Comparison of ENCODE assay signal across 2 cellular contexts in the genomic region with DNA sequence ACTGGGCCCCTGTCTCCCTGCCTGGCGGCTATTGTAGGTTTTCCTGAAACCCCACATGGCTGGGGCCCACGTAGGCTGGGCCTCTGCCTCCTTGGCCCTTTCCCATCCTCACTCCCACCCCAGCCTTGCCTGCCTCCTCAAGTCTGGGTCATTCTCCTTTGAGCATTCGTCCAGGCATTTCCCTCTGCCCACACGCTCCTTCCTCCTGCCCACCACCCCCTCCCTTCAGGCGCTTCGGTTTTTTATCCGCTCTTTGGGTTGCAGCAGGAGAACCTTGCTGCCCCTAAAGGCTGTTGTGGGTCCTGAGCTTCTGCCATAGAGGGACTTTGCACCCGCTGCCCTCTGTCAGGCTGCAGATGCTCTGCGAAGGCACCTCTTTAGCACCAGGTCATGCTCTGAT.
TF ChIP-seq lines count a peak whose summit lies in the region.

No MANE protein-coding gene starts in this region.

TF ChIP-seq in GM23338, 12 proteins besides CTCF, POLR2A, EP300 and RAD21 (continues in another document):
- TF ChIP-seq ZNF331 (CRISPR knock-in tag; IDR thresholded peaks at IDR 0.05; ENCODE audit: low read depth) = no peak
- TF ChIP-seq POLR2AphosphoS5 (IDR thresholded peaks at IDR 0.05; ENCODE audit: low read depth) = no peak
- TF ChIP-seq EZH2 (IDR thresholded peaks at IDR 0.05; ENCODE audit: low read depth, unreplicated experiment) = no peak
- TF ChIP-seq, protein P1, sequence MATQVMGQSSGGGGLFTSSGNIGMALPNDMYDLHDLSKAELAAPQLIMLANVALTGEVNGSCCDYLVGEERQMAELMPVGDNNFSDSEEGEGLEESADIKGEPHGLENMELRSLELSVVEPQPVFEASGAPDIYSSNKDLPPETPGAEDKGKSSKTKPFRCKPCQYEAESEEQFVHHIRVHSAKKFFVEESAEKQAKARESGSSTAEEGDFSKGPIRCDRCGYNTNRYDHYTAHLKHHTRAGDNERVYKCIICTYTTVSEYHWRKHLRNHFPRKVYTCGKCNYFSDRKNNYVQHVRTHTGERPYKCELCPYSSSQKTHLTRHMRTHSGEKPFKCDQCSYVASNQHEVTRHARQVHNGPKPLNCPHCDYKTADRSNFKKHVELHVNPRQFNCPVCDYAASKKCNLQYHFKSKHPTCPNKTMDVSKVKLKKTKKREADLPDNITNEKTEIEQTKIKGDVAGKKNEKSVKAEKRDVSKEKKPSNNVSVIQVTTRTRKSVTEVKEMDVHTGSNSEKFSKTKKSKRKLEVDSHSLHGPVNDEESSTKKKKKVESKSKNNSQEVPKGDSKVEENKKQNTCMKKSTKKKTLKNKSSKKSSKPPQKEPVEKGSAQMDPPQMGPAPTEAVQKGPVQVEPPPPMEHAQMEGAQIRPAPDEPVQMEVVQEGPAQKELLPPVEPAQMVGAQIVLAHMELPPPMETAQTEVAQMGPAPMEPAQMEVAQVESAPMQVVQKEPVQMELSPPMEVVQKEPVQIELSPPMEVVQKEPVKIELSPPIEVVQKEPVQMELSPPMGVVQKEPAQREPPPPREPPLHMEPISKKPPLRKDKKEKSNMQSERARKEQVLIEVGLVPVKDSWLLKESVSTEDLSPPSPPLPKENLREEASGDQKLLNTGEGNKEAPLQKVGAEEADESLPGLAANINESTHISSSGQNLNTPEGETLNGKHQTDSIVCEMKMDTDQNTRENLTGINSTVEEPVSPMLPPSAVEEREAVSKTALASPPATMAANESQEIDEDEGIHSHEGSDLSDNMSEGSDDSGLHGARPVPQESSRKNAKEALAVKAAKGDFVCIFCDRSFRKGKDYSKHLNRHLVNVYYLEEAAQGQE (IDR thresholded peaks at IDR 0.05; ENCODE audit: unreplicated experiment) = no peak
- TF ChIP-seq ZNF114 (CRISPR knock-in tag; IDR thresholded peaks at IDR 0.05) = no peak
- no peak for TF ChIP-seq STAT1 (IDR thresholded peaks at IDR 0.05; ENCODE audit: unreplicated experiment)
- TF ChIP-seq JUNB (IDR thresholded peaks at IDR 0.05; ENCODE audit: unreplicated experiment) = no peak
- TF ChIP-seq EZH2phosphoT487 (IDR thresholded peaks at IDR 0.05; ENCODE audit: unreplicated experiment) = no peak
- TF ChIP-seq, protein P2, sequence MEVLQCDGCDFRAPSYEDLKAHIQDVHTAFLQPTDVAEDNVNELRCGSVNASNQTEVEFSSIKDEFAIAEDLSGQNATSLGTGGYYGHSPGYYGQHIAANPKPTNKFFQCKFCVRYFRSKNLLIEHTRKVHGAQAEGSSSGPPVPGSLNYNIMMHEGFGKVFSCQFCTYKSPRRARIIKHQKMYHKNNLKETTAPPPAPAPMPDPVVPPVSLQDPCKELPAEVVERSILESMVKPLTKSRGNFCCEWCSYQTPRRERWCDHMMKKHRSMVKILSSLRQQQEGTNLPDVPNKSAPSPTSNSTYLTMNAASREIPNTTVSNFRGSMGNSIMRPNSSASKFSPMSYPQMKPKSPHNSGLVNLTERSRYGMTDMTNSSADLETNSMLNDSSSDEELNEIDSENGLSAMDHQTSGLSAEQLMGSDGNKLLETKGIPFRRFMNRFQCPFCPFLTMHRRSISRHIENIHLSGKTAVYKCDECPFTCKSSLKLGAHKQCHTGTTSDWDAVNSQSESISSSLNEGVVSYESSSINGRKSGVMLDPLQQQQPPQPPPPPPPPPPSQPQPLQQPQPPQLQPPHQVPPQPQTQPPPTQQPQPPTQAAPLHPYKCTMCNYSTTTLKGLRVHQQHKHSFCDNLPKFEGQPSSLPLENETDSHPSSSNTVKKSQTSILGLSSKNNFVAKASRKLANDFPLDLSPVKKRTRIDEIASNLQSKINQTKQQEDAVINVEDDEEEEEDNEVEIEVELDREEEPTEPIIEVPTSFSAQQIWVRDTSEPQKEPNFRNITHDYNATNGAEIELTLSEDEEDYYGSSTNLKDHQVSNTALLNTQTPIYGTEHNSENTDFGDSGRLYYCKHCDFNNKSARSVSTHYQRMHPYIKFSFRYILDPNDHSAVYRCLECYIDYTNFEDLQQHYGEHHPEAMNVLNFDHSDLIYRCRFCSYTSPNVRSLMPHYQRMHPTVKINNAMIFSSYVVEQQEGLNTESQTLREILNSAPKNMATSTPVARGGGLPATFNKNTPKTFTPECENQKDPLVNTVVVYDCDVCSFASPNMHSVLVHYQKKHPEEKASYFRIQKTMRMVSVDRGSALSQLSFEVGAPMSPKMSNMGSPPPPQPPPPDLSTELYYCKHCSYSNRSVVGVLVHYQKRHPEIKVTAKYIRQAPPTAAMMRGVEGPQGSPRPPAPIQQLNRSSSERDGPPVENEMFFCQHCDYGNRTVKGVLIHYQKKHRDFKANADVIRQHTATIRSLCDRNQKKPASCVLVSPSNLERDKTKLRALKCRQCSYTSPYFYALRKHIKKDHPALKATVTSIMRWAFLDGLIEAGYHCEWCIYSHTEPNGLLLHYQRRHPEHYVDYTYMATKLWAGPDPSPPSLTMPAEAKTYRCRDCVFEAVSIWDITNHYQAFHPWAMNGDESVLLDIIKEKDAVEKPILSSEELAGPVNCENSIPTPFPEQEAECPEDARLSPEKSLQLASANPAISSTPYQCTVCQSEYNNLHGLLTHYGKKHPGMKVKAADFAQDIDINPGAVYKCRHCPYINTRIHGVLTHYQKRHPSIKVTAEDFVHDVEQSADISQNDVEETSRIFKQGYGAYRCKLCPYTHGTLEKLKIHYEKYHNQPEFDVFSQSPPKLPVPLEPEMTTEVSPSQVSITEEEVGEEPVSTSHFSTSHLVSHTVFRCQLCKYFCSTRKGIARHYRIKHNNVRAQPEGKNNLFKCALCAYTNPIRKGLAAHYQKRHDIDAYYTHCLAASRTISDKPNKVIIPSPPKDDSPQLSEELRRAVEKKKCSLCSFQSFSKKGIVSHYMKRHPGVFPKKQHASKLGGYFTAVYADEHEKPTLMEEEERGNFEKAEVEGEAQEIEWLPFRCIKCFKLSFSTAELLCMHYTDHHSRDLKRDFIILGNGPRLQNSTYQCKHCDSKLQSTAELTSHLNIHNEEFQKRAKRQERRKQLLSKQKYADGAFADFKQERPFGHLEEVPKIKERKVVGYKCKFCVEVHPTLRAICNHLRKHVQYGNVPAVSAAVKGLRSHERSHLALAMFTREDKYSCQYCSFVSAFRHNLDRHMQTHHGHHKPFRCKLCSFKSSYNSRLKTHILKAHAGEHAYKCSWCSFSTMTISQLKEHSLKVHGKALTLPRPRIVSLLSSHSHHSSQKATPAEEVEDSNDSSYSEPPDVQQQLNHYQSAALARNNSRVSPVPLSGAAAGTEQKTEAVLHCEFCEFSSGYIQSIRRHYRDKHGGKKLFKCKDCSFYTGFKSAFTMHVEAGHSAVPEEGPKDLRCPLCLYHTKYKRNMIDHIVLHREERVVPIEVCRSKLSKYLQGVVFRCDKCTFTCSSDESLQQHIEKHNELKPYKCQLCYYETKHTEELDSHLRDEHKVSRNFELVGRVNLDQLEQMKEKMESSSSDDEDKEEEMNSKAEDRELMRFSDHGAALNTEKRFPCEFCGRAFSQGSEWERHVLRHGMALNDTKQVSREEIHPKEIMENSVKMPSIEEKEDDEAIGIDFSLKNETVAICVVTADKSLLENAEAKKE (CRISPR knock-in tag; IDR thresholded peaks at IDR 0.05) = no peak
- no peak for TF ChIP-seq NANOG (IDR thresholded peaks at IDR 0.05; ENCODE audit: borderline replicate concordance)

TF ChIP-seq in IMR-90, 13 proteins besides CTCF, POLR2A, EP300 and RAD21:
- no peak for TF ChIP-seq MAZ (IDR thresholded peaks at IDR 0.05; ENCODE audit: borderline replicate concordance, low read depth, low read length)
- TF ChIP-seq MAFK (IDR thresholded peaks at IDR 0.05; ENCODE audit: low read depth, low read length) = no peak
- no peak for TF ChIP-seq SMC3 (IDR thresholded peaks at IDR 0.05; ENCODE audit: low read depth, low read length)
- TF ChIP-seq, protein P3, sequence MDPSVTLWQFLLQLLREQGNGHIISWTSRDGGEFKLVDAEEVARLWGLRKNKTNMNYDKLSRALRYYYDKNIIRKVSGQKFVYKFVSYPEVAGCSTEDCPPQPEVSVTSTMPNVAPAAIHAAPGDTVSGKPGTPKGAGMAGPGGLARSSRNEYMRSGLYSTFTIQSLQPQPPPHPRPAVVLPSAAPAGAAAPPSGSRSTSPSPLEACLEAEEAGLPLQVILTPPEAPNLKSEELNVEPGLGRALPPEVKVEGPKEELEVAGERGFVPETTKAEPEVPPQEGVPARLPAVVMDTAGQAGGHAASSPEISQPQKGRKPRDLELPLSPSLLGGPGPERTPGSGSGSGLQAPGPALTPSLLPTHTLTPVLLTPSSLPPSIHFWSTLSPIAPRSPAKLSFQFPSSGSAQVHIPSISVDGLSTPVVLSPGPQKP (IDR thresholded peaks at IDR 0.05; ENCODE audit: borderline replicate concordance, low read depth, low read length) = no peak
